In genomic region chr11:14308897-14309387, GRCh38 we compare ENCODE assay signal across 13 cellular contexts. TPM values are rescaled to one million over a fixed set of nuclear protein-coding genes. Genes with fewer than 3 reads are reported as not detected.
DNase-seq lines count a peak whose midpoint lies in the region; ATAC-seq, FAIRE-seq and TF ChIP-seq lines count a peak whose summit lies in the region.
"Had no signal": no experiment of that assay in that cellular context is flagged by ENCODE, and none has a peak within 500 bp of the region (broad histone marks: within the 10 kb centered on the region; RNA-seq: fewer than 3 reads in every experiment).

No MANE protein-coding gene starts in this region.

- H3K4me1 ChIP-seq in A549, result peaks cover 46% of the 10 kb centered on the region
- H3K4me1 ChIP-seq: parathyroid adenoma had no signal

- no peak for FAIRE-seq in A549 (lab: Jason Lieb, UNC)
- FAIRE-seq: bronchial epithelial cell had no signal

- DNase-seq in A549 (ENCODE audit: low read depth in 1 of 2, low spot score in 1 of 2), result no peak
- no peak for DNase-seq in WTC11 (ENCODE audit: low spot score)
- DNase-seq in LoVo (ENCODE audit: low spot score), result no peak
- DNase-seq in HuH-7.5 (ENCODE audit: low spot score), result no peak
- DNase-seq in hypothalamus (lab: John Stamatoyannopoulos, UW), result no peak
- no peak for DNase-seq in T1000 (lab: John Stamatoyannopoulos, UW)
- DNase-seq: activated CD8-positive, alpha-beta memory T cell treated with anti-CD3 and anti-CD28 coated beads, Interleukin-2, amount 50 U/mL, for 4 hours; left cardiac atrium had no signal

- H3K4me3 ChIP-seq in A549, result no peak overlapping the region

- H3K36me3 Mint-ChIP-seq in WTC11, result no peaks in the 10 kb centered on the region

- peak overlapping the region; percentile 84 for H3K4me2 ChIP-seq in A549
- H3K4me2 ChIP-seq: KMS-11 had no signal

- 67% methylated on average over 1 of the region's 1 CpG for WGBS in A549 (ENCODE audit: missing lambda C conversion rate)

- no peak for TF ChIP-seq CTCF in A549 (IDR thresholded peaks at IDR 0.05)
- 0 out of 2 replicates have a peak, but pooled peaks have one; percentile 20 for TF ChIP-seq CTCF in WTC11 (IDR thresholded peaks at IDR 0.05)

- H3K4me1 Mint-ChIP-seq in WTC11, result peaks cover 51% of the 10 kb centered on the region

- POLR2A ChIA-PET in A549 (lab: Yijun Ruan, JAX) (interaction anchor here (1.8 kb wide), 1 partner anchor 49 kb away, joined by 7 read pairs; no protein-coding TSS in a partner anchor), WTC11 (lab: Charles Lee) (interaction anchor here (1.5 kb wide), 1 partner anchor 49 kb away, joined by 4 read pairs; no protein-coding TSS in a partner anchor)

- H3K9me3 Mint-ChIP-seq in WTC11, result no peaks in the 10 kb centered on the region

- peak overlapping the region in 1 of 2 experiments; percentile 67; a peak in 4 of 6 replicates for H3K27ac ChIP-seq in A549
- H3K27ac ChIP-seq: KMS-11, parathyroid adenoma had no signal

- no peak for TF ChIP-seq POLR2A in A549 (IDR thresholded peaks at IDR 0.05; ENCODE audit: low read length)

- no peak overlapping the region for H3K4me3 Mint-ChIP-seq in WTC11

- no peak; a peak in 1 of 6 replicates for ATAC-seq in A549
- peak; percentile 32 for ATAC-seq in GM19043 (IDR thresholded peaks at IDR 0.05; ENCODE audit: low read depth, unreplicated experiment)
- ATAC-seq in HG02973 (IDR thresholded peaks at IDR 0.05; ENCODE audit: unreplicated experiment), result peak; percentile 38
- ATAC-seq in WTC11, result no peak

- TF ChIP-seq EP300 in A549 (IDR thresholded peaks at IDR 0.05), result no peak

- no peaks in the 10 kb centered on the region for H3K27me3 Mint-ChIP-seq in WTC11 (ENCODE audit: low read depth)

- TF ChIP-seq RAD21 in A549 (conservative IDR thresholded peaks at IDR 0.05 in 1 of 2, IDR thresholded peaks at IDR 0.05 in 1 of 2), result no peak

- H3K27ac Mint-ChIP-seq in WTC11, result no peak overlapping the region

- H3K9me3 ChIP-seq in A549, result no peaks in the 10 kb centered on the region

- CTCF ChIA-PET in A549 (lab: Yijun Ruan, JAX) (interaction anchor here (0.7 to 14.0 kb wide), 19 partner anchors 8 to 163 kb away, joined by 3 to 258 read pairs (median 4); no protein-coding TSS in a partner anchor), WTC11 (lab: Charles Lee) (interaction anchor here (0.9 to 2.5 kb wide), 16 partner anchors 9 to 113 kb away, joined by 3 to 22 read pairs (median 6); no protein-coding TSS in a partner anchor)

TF ChIP-seq in A549, 52 proteins besides CTCF, POLR2A, EP300 and RAD21:
- no peak for TF ChIP-seq HOXB5 (CRISPR knock-in tag; IDR thresholded peaks at IDR 0.05)
- TF ChIP-seq KDM1A (IDR thresholded peaks at IDR 0.05; ENCODE audit: low read depth), result no peak
- TF ChIP-seq PBX3 (IDR thresholded peaks at IDR 0.05), result no peak
- no peak for TF ChIP-seq GATA3 (IDR thresholded peaks at IDR 0.05; ENCODE audit: borderline replicate concordance)
- no peak for TF ChIP-seq JUNB (IDR thresholded peaks at IDR 0.05)
- no peak for TF ChIP-seq ZFP36 (IDR thresholded peaks at IDR 0.05; ENCODE audit: borderline replicate concordance, partially characterized antibody)

TF ChIP-seq in WTC11, 78 proteins besides CTCF, POLR2A, EP300 and RAD21:
- no peak for TF ChIP-seq ZNF121 (CRISPR knock-in tag; IDR thresholded peaks at IDR 0.05)
- TF ChIP-seq TEAD4 (CRISPR knock-in tag; IDR thresholded peaks at IDR 0.05), result no peak
- TF ChIP-seq ERG (CRISPR knock-in tag; IDR thresholded peaks at IDR 0.05), result no peak
- TF ChIP-seq FOXP4 (CRISPR knock-in tag; IDR thresholded peaks at IDR 0.05), result no peak
- TF ChIP-seq SOX15 (CRISPR knock-in tag; IDR thresholded peaks at IDR 0.05), result no peak
- no peak for TF ChIP-seq ZNF281 (CRISPR knock-in tag; IDR thresholded peaks at IDR 0.05)
- TF ChIP-seq CREB1 (CRISPR knock-in tag; IDR thresholded peaks at IDR 0.05), result no peak
- TF ChIP-seq ZBTB21 (CRISPR knock-in tag; IDR thresholded peaks at IDR 0.05; ENCODE audit: borderline replicate concordance), result no peak
- TF ChIP-seq ZNF671 (CRISPR knock-in tag; IDR thresholded peaks at IDR 0.05), result no peak
- TF ChIP-seq ZNF317 (CRISPR knock-in tag; IDR thresholded peaks at IDR 0.05; ENCODE audit: borderline replicate concordance, low read depth), result no peak
- no peak for TF ChIP-seq ZNF423 (CRISPR knock-in tag; IDR thresholded peaks at IDR 0.05)
- TF ChIP-seq NFE2L1 (CRISPR knock-in tag; IDR thresholded peaks at IDR 0.05), result no peak
- TF ChIP-seq TP53 (CRISPR knock-in tag; IDR thresholded peaks at IDR 0.05), result no peak
- TF ChIP-seq OVOL2 (CRISPR knock-in tag; IDR thresholded peaks at IDR 0.05; ENCODE audit: borderline replicate concordance), result no peak
- no peak for TF ChIP-seq TEAD1 (CRISPR knock-in tag; IDR thresholded peaks at IDR 0.05)
- no peak for TF ChIP-seq ZNF219 (CRISPR knock-in tag; IDR thresholded peaks at IDR 0.05; ENCODE audit: borderline replicate concordance)
- TF ChIP-seq STAT6 (CRISPR knock-in tag; conservative IDR thresholded peaks at IDR 0.05; ENCODE audit: low read depth), result no peak

RNA-seq across cellular contexts. Expression of gene RRAS2, which starts 50.0 kb away (rescaled TPM):
- polyA plus RNA-seq in A549 (2011; rRNA removed) (39.7 and 48.2 TPM in 2 replicates), A549 (2017; fragmentation: RNase III; extraction: RNeasy Plus Mini Kit Qiagen cat#74134 plus additional on column Dnase treatment) (37.9 to 44.0 TPM (median 40.2 TPM) in 3 replicates)
- 17.1 and 21.7 TPM in 2 replicates for polyA plus RNA-seq in A549 (2012; cell fraction: cytosol; rRNA removed)
- polyA plus RNA-seq in A549 (2012; cell fraction: nucleus; rRNA removed), result 8.8 and 10.4 TPM in 2 replicates
- polyA minus RNA-seq in A549 (2011; rRNA and poly(A)+ RNA removed), result 7.8 and 9.1 TPM in 2 replicates
- total RNA-seq in WTC11 (2021), result 161 to 164 TPM (median 164 TPM) in 3 replicates

Comparison
In these comparisons a context has a peak if more than half of its experiments do, and no peak if none do; other contexts are left out.
1. ATAC-seq: peak in GM19043 (single experiment) and HG02973 (single experiment); none in A549 (0 of 2) and WTC11 (single experiment).
2. Of the 8 proteins assayed by ChIP-seq in both WTC11 and A549: peak only in WTC11: CTCF; only in A549: none; in both: none; in neither: 7.